27 cellular contexts compared by ENCODE assay signal in genomic region chr3:51336261-51336660, GRCh38.
"Had no signal": no experiment of that assay in that cellular context is flagged by ENCODE, and none has a peak within 500 bp of the region (broad histone marks: within the 10 kb centered on the region; RNA-seq: fewer than 3 reads in every experiment).

No MANE protein-coding gene starts in this region.

- DNase-seq: activated CD4-positive, alpha-beta T cell treated with anti-CD3 and anti-CD28 coated beads for 4 hours; activated CD8-positive, alpha-beta T cell treated with anti-CD3 and anti-CD28 coated beads for 36 hours; activated gamma-delta T cell; activated naive CD4-positive, alpha-beta T cell treated with anti-CD3 and anti-CD28 coated beads for 36 hours; activated naive CD8-positive, alpha-beta T cell treated with anti-CD3 and anti-CD28 coated beads for 36 hours; activated T-cell treated with anti-CD3 and anti-CD28 coated beads for 4 hours; activated T-cell treated with anti-CD3 and anti-CD28 coated beads, Interleukin-2, amount 50 U/mL, for 48 hours; MG63; MV-4-11; NCI-H1092 treated with DMSO at 0.1 percent for 48 hours; NCI-H1436; NCI-H1694 treated with DMSO at 0.1 percent for 48 hours; NCI-H2029 treated with DMSO at 0.1 percent for 48 hours; NCI-H345; NCI-H510A; NCI-H526 treated with DMSO at 0.1 percent for 48 hours; NCI-H82; NK-92 treated with Interleukin-12 subunit alpha and Interleukin-12 subunit beta, amount 100 ng/mL, for 24 hours; OCI-M1; RPMI8226; T-helper 1 cell; WERI-Rb-1 had no signal

- H3K36me3 ChIP-seq: MG63, WERI-Rb-1 had no signal

- H3K4me3 ChIP-seq: MG63, SK-N-MC had no signal

- H3K9me3 ChIP-seq: MG63 had no signal

- H3K27ac ChIP-seq: SK-N-MC, WERI-Rb-1 had no signal

- H3K27me3 ChIP-seq: MG63 had no signal

- ATAC-seq: activated CD4-positive, CD25-positive, alpha-beta regulatory T cell treated with anti-CD3 and anti-CD28 coated beads, Interleukin-2, amount 50 U/mL, for 24 hours; activated CD8-positive, alpha-beta T cell treated with anti-CD3 and anti-CD28 coated beads for 36 hours; activated T-helper 17 cell treated with anti-CD3 and anti-CD28 coated beads, Interleukin-2, amount 50 U/mL, for 72 hours; Panc1; Right ventricle myocardium inferior had no signal
